15 cellular contexts compared by ENCODE assay signal in the genomic region with DNA sequence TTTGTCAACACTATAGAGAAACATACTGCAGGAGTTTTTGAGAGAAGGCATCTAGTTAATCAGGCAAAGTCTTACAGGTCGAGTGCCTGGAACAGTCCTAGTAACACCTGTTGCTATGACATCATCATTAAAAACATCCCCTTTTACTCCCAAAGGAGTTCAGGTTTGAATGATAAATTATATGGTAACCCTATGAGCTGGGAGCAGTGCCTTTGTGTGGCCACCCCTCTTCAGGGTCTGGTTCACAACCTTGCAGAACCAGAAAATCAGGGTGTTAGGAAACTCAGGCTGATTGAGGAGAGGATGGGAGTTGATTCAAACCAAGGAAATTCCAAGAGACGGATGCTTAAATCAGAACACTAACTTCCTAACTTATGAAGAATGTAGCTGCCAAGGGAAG.
DNase-seq lines count a peak whose midpoint lies in the region; ATAC-seq and TF ChIP-seq lines count a peak whose summit lies in the region.
"Had no signal": no experiment of that assay in that cellular context is flagged by ENCODE, and none has a peak within 500 bp of the region (broad histone marks: within the 10 kb centered on the region; RNA-seq: fewer than 3 reads in every experiment).

No MANE protein-coding gene starts in this region.

- TF ChIP-seq CTCF in Calu3 (IDR thresholded peaks at IDR 0.05; ENCODE audit: unreplicated experiment) (no peak), HFFc6 (IDR thresholded peaks at IDR 0.05) (no peak)

- H3K9me3 Mint-ChIP-seq in Calu3 (ENCODE audit: low read depth, unreplicated experiment) (peaks cover 5% of the 10 kb centered on the region), HFFc6 (no peaks in the 10 kb centered on the region)
- peaks cover 0 to 10% of the 10 kb centered on the region in 2 donors for H3K9me3 Mint-ChIP-seq in activated naive CD4-positive, alpha-beta T cell treated with anti-CD3 and anti-CD28 coated beads, Interleukin-2, amount 50 U/mL, for 72 hours

- H3K27me3 Mint-ChIP-seq in Calu3 (ENCODE audit: unreplicated experiment): no peaks in the 10 kb centered on the region
- H3K27me3 Mint-ChIP-seq in HFFc6 (ENCODE audit: insufficient read depth): no peaks in the 10 kb centered on the region; the same call in 1 of the 2 replicates
- H3K27me3 Mint-ChIP-seq: CD4-positive, alpha-beta memory T cell had no signal

- peaks cover 18% of the 10 kb centered on the region for H3K4me1 Mint-ChIP-seq in Calu3 (ENCODE audit: low read depth, unreplicated experiment)
- H3K4me1 Mint-ChIP-seq in HFFc6 (ENCODE audit: low read depth): peaks cover 10% of the 10 kb centered on the region; the same call in 1 of the 2 replicates
- H3K4me1 Mint-ChIP-seq: CD4-positive, alpha-beta memory T cell had no signal

- BruUV-seq in Calu3 (replicated peaks; lab: Mats Ljungman, UMichigan): no TSS peak

- CTCF ChIA-PET in Calu3 (lab: Charles Lee): no interaction called here

- intact Hi-C loops in Calu3 (cut with micrococcal nuclease; ENCODE audit: unreplicated experiment): no loop called here

- DNase-seq in Calu3: peak; percentile 36
- DNase-seq in DMS53 (lab: John Stamatoyannopoulos, UW): peak; percentile 62
- peak; percentile 32 for DNase-seq in NCI-H69 (lab: John Stamatoyannopoulos, UW)
- peak; percentile 53 for DNase-seq in left kidney (ENCODE audit: low read depth, low spot score)
- no peak for DNase-seq in HFFc6
- DNase-seq in activated naive CD4-positive, alpha-beta T cell treated with anti-CD3 and anti-CD28 coated beads, Interleukin-2, amount 50 U/mL, for 72 hours (ENCODE audit: low spot score in 2 of 2): no peak
- no peak for DNase-seq in stimulated activated CD4-positive, alpha-beta T cell treated with anti-CD3 and anti-CD28 coated beads, Interleukin-2, amount 100 ng/mL, for 48 hours
- DNase-seq: BE2C; CD4-positive, alpha-beta memory T cell; NCI-H1436 treated with DMSO at 0.1 percent for 48 hours; NCI-H2107; NCI-H446; Peyer's patch; SHP77 had no signal

- no peak overlapping the region for H3K4me3 Mint-ChIP-seq in Calu3 (ENCODE audit: low read depth, unreplicated experiment)
- no peak overlapping the region for H3K4me3 Mint-ChIP-seq in HFFc6
- H3K4me3 Mint-ChIP-seq: CD4-positive, alpha-beta memory T cell; T-helper 1 cell treated with Interleukin-12 subunit alpha and Interleukin-12 subunit beta and Interleukin-4 antibody, amounts not matched to agents 30 μg/mL and 1 μg/mL, for 36 hours had no signal

- H3K27ac Mint-ChIP-seq in Calu3 (ENCODE audit: unreplicated experiment) (no peak overlapping the region), HFFc6 (no peak overlapping the region)
- H3K27ac Mint-ChIP-seq in activated naive CD4-positive, alpha-beta T cell treated with anti-CD3 and anti-CD28 coated beads, Interleukin-2, amount 50 U/mL, for 72 hours: no peak overlapping the region
- H3K27ac Mint-ChIP-seq: CD4-positive, alpha-beta memory T cell; T-helper 1 cell treated with Interleukin-12 subunit alpha and Interleukin-12 subunit beta and Interleukin-4 antibody, amounts not matched to agents 30 μg/mL and 1 μg/mL, for 36 hours had no signal

- ATAC-seq in activated naive CD4-positive, alpha-beta T cell treated with anti-CD3 and anti-CD28 coated beads, Interleukin-2, amount 50 U/mL, for 72 hours: no peak

- H3K36me3 Mint-ChIP-seq in Calu3 (ENCODE audit: insufficient read depth, unreplicated experiment) (no peaks in the 10 kb centered on the region), HFFc6 (ENCODE audit: low read depth) (peaks cover 15% of the 10 kb centered on the region)
- H3K36me3 Mint-ChIP-seq in activated naive CD4-positive, alpha-beta T cell treated with anti-CD3 and anti-CD28 coated beads, Interleukin-2, amount 50 U/mL, for 72 hours: no peaks in the 10 kb centered on the region

Comparison
In these comparisons a context has a peak if more than half of its experiments do, and no peak if none do; other contexts are left out.
1. DNase-seq: peak in Calu3 (single experiment), DMS53 (single experiment), NCI-H69 (single experiment) and left kidney (single experiment); none in HFFc6 (single experiment), activated naive CD4-positive, alpha-beta T cell treated with anti-CD3 and anti-CD28 coated beads, Interleukin-2, amount 50 U/mL, for 72 hours (0 of 2) and stimulated activated CD4-positive, alpha-beta T cell treated with anti-CD3 and anti-CD28 coated beads, Interleukin-2, amount 100 ng/mL, for 48 hours (0 of 2).